ENCODE assay signal across 29 cellular contexts in genomic region chr7:258476-259190, GRCh38. TPM values are rescaled to one million over a fixed set of nuclear protein-coding genes. Genes with fewer than 3 reads are reported as not detected.
DNase-seq lines count a peak whose midpoint lies in the region; ATAC-seq and TF ChIP-seq lines count a peak whose summit lies in the region.
"Had no signal": no experiment of that assay in that cellular context is flagged by ENCODE, and none has a peak within 500 bp of the region (broad histone marks: within the 10 kb centered on the region; RNA-seq: fewer than 3 reads in every experiment).

No MANE protein-coding gene starts in this region.

- H3K4me3 ChIP-seq in IMR-90 (ENCODE audit: insufficient read depth, low read depth, low read length) (no peak overlapping the region), left lung (no peak overlapping the region)
- H3K4me3 ChIP-seq: GM12878 had no signal

- peaks cover 14% of the 10 kb centered on the region for H3K9me3 Mint-ChIP-seq in activated naive CD4-positive, alpha-beta T cell treated with anti-CD3 and anti-CD28 coated beads, Interleukin-2, amount 10 ng/mL, durations not matched to agents 7 days and 5 days

- H3K4ac ChIP-seq in IMR-90 (ENCODE audit: low read depth, low read length), result no peak overlapping the region

- H4K20me1 ChIP-seq in IMR-90 (ENCODE audit: insufficient read depth, low read length), result no peaks in the 10 kb centered on the region

- intact Hi-C loops in IMR-90 (cut with micrococcal nuclease), result no loop called here
- intact Hi-C loops in left lung (cut with DNase I), result no loop called here
- intact Hi-C loops in posterior vena cava (cut with DNase I), result no loop called here

- H3K4me3 Mint-ChIP-seq in activated naive CD4-positive, alpha-beta T cell treated with anti-CD3 and anti-CD28 coated beads, Interleukin-2, amount 10 ng/mL, durations not matched to agents 7 days and 5 days, result no peak overlapping the region
- H3K4me3 Mint-ChIP-seq: CD14-positive monocyte; CD8-positive, alpha-beta memory T cell had no signal

- no peak overlapping the region for H3K4me2 ChIP-seq in IMR-90 (ENCODE audit: low read depth, low read length)

- peak; percentile 7 for DNase-seq in activated naive CD4-positive, alpha-beta T cell treated with anti-CD3 and anti-CD28 coated beads, Interleukin-2, amount 50 U/mL, for 16 hours
- DNase-seq in activated naive CD4-positive, alpha-beta T cell treated with anti-CD3 and anti-CD28 coated beads, Interleukin-2, amount 10 ng/mL, durations not matched to agents 7 days and 5 days, result no peak
- DNase-seq in IMR-90, result no peak
- peak; percentile 27 to 75 for DNase-seq in left lung
- DNase-seq in posterior vena cava (ENCODE audit: low spot score), result peak; percentile 81
- DNase-seq in HCEC 1CT, result no peak
- DNase-seq: BE2C, DMS 273 treated with DMSO at 0.1 percent for 48 hours, DMS79, EL, GDM1, GOT3, Karpas-422, NCI-H1092, NCI-H1417 treated with DMSO at 0.1 percent for 48 hours, NCI-H1694 treated with DMSO at 0.1 percent for 48 hours, NCI-H2081, NCI-H226, NCI-H510A, NCI-H69 had no signal

- ATAC-seq in IMR-90 (ENCODE audit: low read depth) (no peak), left lung (no peak), HG02588 (IDR thresholded peaks at IDR 0.05; ENCODE audit: unreplicated experiment) (no peak), GM18520 (IDR thresholded peaks at IDR 0.05; ENCODE audit: unreplicated experiment) (no peak)
- ATAC-seq: GM12878, HCT116 had no signal

- H2BK20ac ChIP-seq in IMR-90 (ENCODE audit: low read depth, low read length), result no peak overlapping the region

- CTCF ChIA-PET in activated naive CD4-positive, alpha-beta T cell treated with anti-CD3 and anti-CD28 coated beads, Interleukin-2, amount 10 ng/mL, durations not matched to agents 7 days and 5 days (lab: Charles Lee), result no interaction called here
- CTCF ChIA-PET in IMR-90 (lab: Yijun Ruan, JAX), result no interaction called here

- no peaks in the 10 kb centered on the region for H3K27me3 ChIP-seq in IMR-90 (ENCODE audit: control insufficient read depth, insufficient read depth, low read length)
- no peaks in the 10 kb centered on the region for H3K27me3 ChIP-seq in left lung
- H3K27me3 ChIP-seq: BE2C had no signal

- H3K9me1 ChIP-seq in IMR-90 (ENCODE audit: insufficient read depth, low read length), result no peaks in the 10 kb centered on the region

- no peak for TF ChIP-seq POLR2A in IMR-90 (IDR thresholded peaks at IDR 0.05; ENCODE audit: low read depth, low read length)

- no peak overlapping the region for H3K9ac ChIP-seq in IMR-90 (ENCODE audit: low read depth, low read length)

- H4K91ac ChIP-seq in IMR-90 (ENCODE audit: insufficient read depth, low read depth, low read length), result no peak overlapping the region

- POLR2A ChIA-PET in IMR-90 (lab: Charles Lee; ENCODE audit: unreplicated experiment), result no interaction called here

- no peak overlapping the region for H2AFZ ChIP-seq in IMR-90 (replicated peaks; ENCODE audit: low read length, poor library complexity)

- H2AK5ac ChIP-seq in IMR-90 (ENCODE audit: low read depth, low read length), result no peak overlapping the region

- H2BK15ac ChIP-seq in IMR-90 (ENCODE audit: low read depth, low read length), result no peak overlapping the region

- no peaks in the 10 kb centered on the region for H3K4me1 Mint-ChIP-seq in activated naive CD4-positive, alpha-beta T cell treated with anti-CD3 and anti-CD28 coated beads, Interleukin-2, amount 10 ng/mL, durations not matched to agents 7 days and 5 days
- H3K4me1 Mint-ChIP-seq: CD14-positive monocyte had no signal

- 100% methylated on average over 7 of the region's 31 CpGs; no CpG with 5 or more reads in 1 of the 2 experiments for WGBS in IMR-90 (ENCODE audit: extremely low coverage in 2 of 2, insufficient read length in 1 of 2), 2 experiments

- dilution Hi-C loops in IMR-90 (cut with HindIII; ENCODE audit: low sequenced_read_pairs, unreplicated experiment), result no loop called here

- H3K56ac ChIP-seq in IMR-90 (ENCODE audit: extremely low read depth, insufficient read depth, low read length), result no peak overlapping the region

- no peak overlapping the region for H3K27ac Mint-ChIP-seq in activated naive CD4-positive, alpha-beta T cell treated with anti-CD3 and anti-CD28 coated beads, Interleukin-2, amount 10 ng/mL, durations not matched to agents 7 days and 5 days
- H3K27ac Mint-ChIP-seq: CD14-positive monocyte had no signal

- TF ChIP-seq RAD21 in IMR-90 (IDR thresholded peaks at IDR 0.05; ENCODE audit: low read length), result no peak

- H2BK5ac ChIP-seq in IMR-90 (ENCODE audit: low read depth, low read length, poor library complexity, severe bottlenecking), result no peak overlapping the region

- H3K27me3 Mint-ChIP-seq in activated naive CD4-positive, alpha-beta T cell treated with anti-CD3 and anti-CD28 coated beads, Interleukin-2, amount 10 ng/mL, durations not matched to agents 7 days and 5 days, result no peaks in the 10 kb centered on the region
- H3K27me3 Mint-ChIP-seq: CD8-positive, alpha-beta memory T cell had no signal

- in situ Hi-C loops in IMR-90 (cut with MboI; ENCODE audit: low sequenced_read_pairs), result no loop called here

- H4K5ac ChIP-seq in IMR-90 (ENCODE audit: low read depth, low read length), result no peak overlapping the region

- H3K9me3 ChIP-seq in IMR-90 (ENCODE audit: control insufficient read depth, insufficient read depth, low read length) (peaks cover 25% of the 10 kb centered on the region), left lung (peaks cover 0 to 17% of the 10 kb centered on the region in 2 donors)

- H3K4me1 ChIP-seq in IMR-90 (ENCODE audit: control insufficient read depth, insufficient read depth, low read length), result no peaks in the 10 kb centered on the region
- H3K4me1 ChIP-seq in left lung, result no peaks in the 10 kb centered on the region
- H3K4me1 ChIP-seq: BE2C had no signal

- no peaks in the 10 kb centered on the region for H3K79me1 ChIP-seq in IMR-90 (ENCODE audit: low read depth in 1 of 2, low read length in 2 of 2)

- H2AK9ac ChIP-seq in IMR-90 (replicated peaks; ENCODE audit: low read depth, low read length, poor library complexity), result peak overlapping the region; percentile 28

- TF ChIP-seq CTCF in IMR-90 (conservative IDR thresholded peaks at IDR 0.05; ENCODE audit: low read depth, low read length) (no peak), left lung (IDR thresholded peaks at IDR 0.05) (no peak)

- BruUV-seq in IMR-90 (replicated peaks; lab: Mats Ljungman, UMichigan), result no TSS peak

- no peak overlapping the region for H3K23ac ChIP-seq in IMR-90 (ENCODE audit: low read depth, low read length)

- no peak overlapping the region for H3K18ac ChIP-seq in IMR-90 (ENCODE audit: low read depth, low read length)

- H3K36me3 Mint-ChIP-seq in activated naive CD4-positive, alpha-beta T cell treated with anti-CD3 and anti-CD28 coated beads, Interleukin-2, amount 10 ng/mL, durations not matched to agents 7 days and 5 days, result peaks cover 3% of the 10 kb centered on the region
- H3K36me3 Mint-ChIP-seq: CD8-positive, alpha-beta memory T cell had no signal

- no peak overlapping the region for H3K14ac ChIP-seq in IMR-90 (replicated peaks; ENCODE audit: low read depth, low read length)

- no peak overlapping the region for H2BK120ac ChIP-seq in IMR-90 (ENCODE audit: low read depth, low read length)

- H3K36me3 ChIP-seq in IMR-90 (ENCODE audit: control insufficient read depth, insufficient read depth, low read length) (peaks cover 77% of the 10 kb centered on the region), left lung (peaks cover 0 to 72% of the 10 kb centered on the region in 2 donors)
- H3K36me3 ChIP-seq: BE2C had no signal

- H4K8ac ChIP-seq in IMR-90 (ENCODE audit: low read depth in 2 of 2, low read length in 2 of 2), result no peak overlapping the region

- no peak overlapping the region for H3K27ac ChIP-seq in IMR-90 (ENCODE audit: insufficient read depth, low read length)
- H3K27ac ChIP-seq in left lung, result no peak overlapping the region
- H3K27ac ChIP-seq: 22Rv1, RWPE1 had no signal

TF ChIP-seq in IMR-90, 13 proteins besides CTCF, POLR2A, EP300 and RAD21:
- no peak for TF ChIP-seq RCOR1 (IDR thresholded peaks at IDR 0.05; ENCODE audit: insufficient replicate concordance, low read length)
- no peak for TF ChIP-seq MAZ (IDR thresholded peaks at IDR 0.05; ENCODE audit: borderline replicate concordance, low read depth, low read length)
- TF ChIP-seq MXI1 (IDR thresholded peaks at IDR 0.05; ENCODE audit: borderline replicate concordance, low read depth, low read length), result no peak
- no peak for TF ChIP-seq SMC3 (IDR thresholded peaks at IDR 0.05; ENCODE audit: low read depth, low read length)
- no peak for TF ChIP-seq ELK1 (IDR thresholded peaks at IDR 0.05; ENCODE audit: borderline replicate concordance, low read depth, low read length)
- no peak for TF ChIP-seq BHLHE40 (IDR thresholded peaks at IDR 0.05; ENCODE audit: low read depth, low read length)
- no peak for TF ChIP-seq NFE2L2 (IDR thresholded peaks at IDR 0.05; ENCODE audit: low read depth, low read length)
- TF ChIP-seq CEBPB (IDR thresholded peaks at IDR 0.05; ENCODE audit: low read depth, low read length), result no peak
- no peak for TF ChIP-seq USF2 (IDR thresholded peaks at IDR 0.05; ENCODE audit: low read depth, low read length)

RNA-seq across cellular contexts. Expression of gene FOXL3, which starts 31.3 kb away (rescaled TPM):
- not detected in 2 replicates for total RNA-seq in IMR-90 (2012; rRNA removed)
- not detected in 2 replicates for polyA plus RNA-seq in IMR-90 (2012; rRNA removed)
- polyA plus RNA-seq in IMR-90 (2012; cell fraction: cytosol; rRNA removed), result not detected in 2 replicates
- not detected in 2 replicates for polyA plus RNA-seq in IMR-90 (2012; cell fraction: nucleus; rRNA removed; ENCODE audit: low replicate concordance)
- not detected for total RNA-seq in left lung
- total RNA-seq in posterior vena cava, result not detected
- total RNA-seq: CD8-positive, alpha-beta memory T cell; GM12878; HT-29 had no signal
- polyA plus RNA-seq: CD14-positive monocyte; CD8-positive, alpha-beta memory T cell; GM12878 had no signal

Comparison
In these comparisons a context has a peak if more than half of its experiments do, and no peak if none do; other contexts are left out.
1. DNase-seq: peak in activated naive CD4-positive, alpha-beta T cell treated with anti-CD3 and anti-CD28 coated beads, Interleukin-2, amount 50 U/mL, for 16 hours (single experiment), left lung (2 of 2) and posterior vena cava (single experiment); none in activated naive CD4-positive, alpha-beta T cell treated with anti-CD3 and anti-CD28 coated beads, Interleukin-2, amount 10 ng/mL, durations not matched to agents 7 days and 5 days (single experiment), IMR-90 (single experiment) and HCEC 1CT (single experiment).